In the genomic region with DNA sequence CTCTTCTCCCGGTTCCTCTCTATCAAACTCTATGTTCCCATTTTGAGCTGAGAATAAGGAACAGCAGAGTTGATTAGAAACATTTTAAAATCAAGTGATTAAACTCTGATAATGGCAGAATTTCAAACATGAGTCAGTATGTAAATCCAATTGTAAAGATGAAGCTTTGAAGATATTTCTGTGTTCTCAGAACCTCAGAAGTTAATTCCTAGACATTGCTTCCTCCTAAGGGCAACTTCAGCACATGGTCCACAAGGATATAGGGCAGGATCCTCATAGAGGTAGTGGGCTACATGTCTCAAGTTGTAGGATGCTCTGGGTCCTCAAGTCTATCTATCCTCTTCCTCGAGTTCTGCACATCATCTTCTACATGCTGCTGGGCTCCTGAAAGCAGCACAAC, we compare ENCODE assay signal across 1 cellular context.
TF ChIP-seq lines count a peak whose summit lies in the region.

No MANE protein-coding gene starts in this region.

TF ChIP-seq in H1, 55 proteins besides CTCF, POLR2A, EP300 and RAD21 (continued from another document):
- TF ChIP-seq ATF2 (IDR thresholded peaks at IDR 0.05; ENCODE audit: low read length), result no peak
- TF ChIP-seq HDAC2 (IDR thresholded peaks at IDR 0.05; ENCODE audit: borderline replicate concordance in 1 of 2, low read depth in 2 of 2, low read length in 2 of 2), result no peak
- TF ChIP-seq TEAD4 (IDR thresholded peaks at IDR 0.05; ENCODE audit: low read depth, low read length), result no peak
- no peak for TF ChIP-seq BRCA1 (IDR thresholded peaks at IDR 0.05; ENCODE audit: low read depth, low read length)
- TF ChIP-seq E2F6 (IDR thresholded peaks at IDR 0.05), result no peak
- TF ChIP-seq EGR1 (IDR thresholded peaks at IDR 0.05; ENCODE audit: borderline replicate concordance, low read depth, low read length), result no peak
- TF ChIP-seq TAF1 (IDR thresholded peaks at IDR 0.05; ENCODE audit: low read depth, low read length), result no peak
- TF ChIP-seq EZH2 (IDR thresholded peaks at IDR 0.05; ENCODE audit: low read depth, low read length, severe bottlenecking), result no peak
- no peak for TF ChIP-seq KDM5A (IDR thresholded peaks at IDR 0.05; ENCODE audit: low read length)
